Comparison of ENCODE assay signal across 12 cellular contexts in genomic region chr5:67879619-67880357, GRCh38.
DNase-seq lines count a peak whose midpoint lies in the region; ATAC-seq, FAIRE-seq and TF ChIP-seq lines count a peak whose summit lies in the region.
"Had no signal": no experiment of that assay in that cellular context is flagged by ENCODE, and none has a peak within 500 bp of the region (broad histone marks: within the 10 kb centered on the region; RNA-seq: fewer than 3 reads in every experiment).

No MANE protein-coding gene starts in this region.

- H3K4me3 ChIP-seq in bronchial epithelial cell (ENCODE audit: low read depth, low read length) (no peak overlapping the region), keratinocyte (ENCODE audit: control insufficient read depth in 2 of 3, extremely low read depth in 1 of 3, insufficient read depth in 2 of 3, low read depth in 1 of 3, low read length in 3 of 3) (no peak overlapping the region), BE2C (ENCODE audit: low read depth, low read length) (no peak overlapping the region), upper lobe of right lung (no peak overlapping the region)
- H3K4me3 ChIP-seq: SK-N-MC had no signal

- H3K4me2 ChIP-seq in keratinocyte (ENCODE audit: control insufficient read depth, extremely low read depth, insufficient read depth, low read depth, low read length) = peak overlapping the region; percentile 23

- peak overlapping the region; percentile 49 for H3K27ac Mint-ChIP-seq in type B pancreatic cell

- H3K36me3 ChIP-seq in bronchial epithelial cell (ENCODE audit: control insufficient read depth, insufficient read depth, low read length) = no peaks in the 10 kb centered on the region
- H3K36me3 ChIP-seq in keratinocyte (ENCODE audit: control insufficient read depth in 2 of 2, extremely low read depth in 1 of 2, insufficient read depth in 2 of 2, low read length in 2 of 2) = no peaks in the 10 kb centered on the region
- no peaks in the 10 kb centered on the region for H3K36me3 ChIP-seq in BE2C
- no peaks in the 10 kb centered on the region for H3K36me3 ChIP-seq in upper lobe of right lung
- H3K36me3 ChIP-seq: WERI-Rb-1 had no signal

- no peaks in the 10 kb centered on the region for H3K9me1 ChIP-seq in keratinocyte (ENCODE audit: control insufficient read depth, extremely low read depth, insufficient read depth, low read length)

- no peak for ATAC-seq in upper lobe of right lung

- intact Hi-C loops in upper lobe of right lung (cut with DNase I) = no loop called here

- no peak overlapping the region for H2AFZ ChIP-seq in keratinocyte (ENCODE audit: control insufficient read depth, low read length)

- no peak overlapping the region for H3K4me3 Mint-ChIP-seq in type B pancreatic cell

- H3K4me1 Mint-ChIP-seq in type B pancreatic cell (ENCODE audit: unreplicated experiment) = peaks cover 12% of the 10 kb centered on the region

- H3K4me1 ChIP-seq in keratinocyte (ENCODE audit: control insufficient read depth, extremely low read depth, insufficient read depth, low read length) (peaks cover 30% of the 10 kb centered on the region), BE2C (no peaks in the 10 kb centered on the region), upper lobe of right lung (no peaks in the 10 kb centered on the region)

- no peak overlapping the region for H3K9ac ChIP-seq in keratinocyte (ENCODE audit: control insufficient read depth, extremely low read depth, insufficient read depth, low read length)

- no peaks in the 10 kb centered on the region for H3K79me2 ChIP-seq in keratinocyte (ENCODE audit: control insufficient read depth, insufficient read depth, low read length)

- no peaks in the 10 kb centered on the region for H4K20me1 ChIP-seq in keratinocyte (ENCODE audit: control insufficient read depth, extremely low read depth, insufficient read depth, low read length)

- H3K27me3 Mint-ChIP-seq in type B pancreatic cell = peaks cover 4% of the 10 kb centered on the region

- peak; percentile 44 for DNase-seq in M059J (ENCODE audit: low read depth)
- DNase-seq in bronchial epithelial cell (ENCODE audit: low read depth) = peak; percentile 78
- peak; percentile 35 for DNase-seq in keratinocyte (ENCODE audit: low read depth, low spot score)
- DNase-seq in type B pancreatic cell (ENCODE audit: extremely low spot score, unreplicated experiment) = no peak
- no peak for DNase-seq in activated CD4-positive, CD25-positive, alpha-beta regulatory T cell treated with anti-CD3 and anti-CD28 coated beads, Interleukin-2, amount 50 U/mL, for 72 hours
- DNase-seq in BE2C = no peak
- no peak for DNase-seq in upper lobe of right lung
- DNase-seq: NCI-H146, NCI-H82, substantia nigra, WERI-Rb-1 had no signal

- H3K9me3 ChIP-seq in keratinocyte (ENCODE audit: control insufficient read depth, low read depth, low read length) (no peaks in the 10 kb centered on the region), BE2C (no peaks in the 10 kb centered on the region), upper lobe of right lung (no peaks in the 10 kb centered on the region)

- no peak for FAIRE-seq in bronchial epithelial cell (lab: Jason Lieb, UNC)
- FAIRE-seq in keratinocyte (lab: Jason Lieb, UNC) = peak; percentile 99

- H3K36me3 Mint-ChIP-seq in type B pancreatic cell = no peaks in the 10 kb centered on the region

- H3K27ac ChIP-seq in keratinocyte (ENCODE audit: control insufficient read depth, insufficient read depth, low read length) = no peak overlapping the region
- no peak overlapping the region for H3K27ac ChIP-seq in upper lobe of right lung
- H3K27ac ChIP-seq: SK-N-MC, WERI-Rb-1 had no signal

- peaks cover 4% of the 10 kb centered on the region for H3K9me3 Mint-ChIP-seq in type B pancreatic cell

- dilution Hi-C loops in keratinocyte (cut with MboI; ENCODE audit: extremely low pct_ligation_motif_present, low sequenced_read_pairs) = no loop called here

- H3K27me3 ChIP-seq in bronchial epithelial cell (ENCODE audit: control insufficient read depth, insufficient read depth, low read length) (no peaks in the 10 kb centered on the region), keratinocyte (ENCODE audit: control insufficient read depth, extremely low read depth, insufficient read depth, low read length) (no peaks in the 10 kb centered on the region), BE2C (no peaks in the 10 kb centered on the region), upper lobe of right lung (no peaks in the 10 kb centered on the region)

- TF ChIP-seq CTCF in bronchial epithelial cell (IDR thresholded peaks at IDR 0.05; ENCODE audit: insufficient read depth, low read length, severe bottlenecking) (no peak), keratinocyte (optimal IDR thresholded peaks at IDR 0.05 in 1 of 3, IDR thresholded peaks at IDR 0.05 in 1 of 3, conservative IDR thresholded peaks at IDR 0.05 in 1 of 3; ENCODE audit: extremely low read depth in 1 of 3, insufficient read depth in 2 of 3, low read length in 3 of 3) (no peak), type B pancreatic cell (conservative IDR thresholded peaks at IDR 0.05) (no peak), BE2C (IDR thresholded peaks at IDR 0.05; ENCODE audit: low read depth, low read length) (no peak), upper lobe of right lung (IDR thresholded peaks at IDR 0.05) (no peak)

Comparison
In these comparisons a context has a peak if more than half of its experiments do, and no peak if none do; other contexts are left out.
1. DNase-seq: peak in M059J (single experiment), bronchial epithelial cell (single experiment) and keratinocyte (single experiment); none in type B pancreatic cell (single experiment), activated CD4-positive, CD25-positive, alpha-beta regulatory T cell treated with anti-CD3 and anti-CD28 coated beads, Interleukin-2, amount 50 U/mL, for 72 hours (single experiment), BE2C (single experiment) and upper lobe of right lung (single experiment).